1 cellular context compared by ENCODE assay signal in the genomic region with DNA sequence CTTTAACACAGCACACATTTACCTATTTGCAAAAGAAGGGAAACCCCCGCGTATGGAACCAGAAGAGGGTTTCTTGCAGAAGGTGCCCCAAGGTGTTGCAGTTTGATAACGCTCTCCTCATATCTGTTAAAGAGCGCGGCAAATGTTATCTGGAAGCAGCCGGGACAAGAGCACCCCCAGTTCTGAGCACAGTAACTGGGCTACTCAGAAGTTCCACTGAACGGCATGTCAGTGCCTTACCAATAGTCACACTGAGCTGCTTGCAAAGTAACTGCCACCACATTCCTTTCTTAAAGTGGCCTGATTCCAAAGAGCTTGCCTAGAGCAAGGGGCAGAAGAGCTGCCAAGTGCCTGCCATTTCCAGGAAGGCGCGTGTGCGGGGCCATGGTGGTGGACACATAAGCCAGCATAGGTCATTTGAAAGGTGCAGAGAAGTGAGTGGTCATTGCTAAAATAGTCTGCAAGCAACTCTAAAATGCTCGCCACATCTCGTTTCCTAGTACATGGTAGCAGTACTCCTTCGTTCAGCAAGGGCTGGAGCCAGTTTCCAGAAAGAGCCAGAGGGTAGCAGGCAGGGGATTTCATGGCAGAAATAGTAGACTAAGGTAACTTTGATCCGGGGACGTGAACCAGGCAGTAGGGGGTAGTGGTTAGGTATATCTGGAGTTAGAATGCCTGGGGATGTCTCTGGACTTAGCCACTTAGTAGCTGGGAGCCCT.
TF ChIP-seq lines count a peak whose summit lies in the region.

No MANE protein-coding gene starts in this region.

TF ChIP-seq in A549, 52 proteins besides CTCF, POLR2A, EP300 and RAD21 (continued from another document):
- no peak for TF ChIP-seq PBX3 (IDR thresholded peaks at IDR 0.05)
- TF ChIP-seq HEYL (CRISPR knock-in tag; IDR thresholded peaks at IDR 0.05): no peak
- TF ChIP-seq FOSL2 (IDR thresholded peaks at IDR 0.05): no peak
- TF ChIP-seq FOSL2 (CRISPR knock-in tag; IDR thresholded peaks at IDR 0.05): no peak
- TF ChIP-seq ESRRA (IDR thresholded peaks at IDR 0.05; ENCODE audit: borderline replicate concordance, low read length): no peak
- TF ChIP-seq NPAS2 (CRISPR knock-in tag; IDR thresholded peaks at IDR 0.05; ENCODE audit: borderline replicate concordance): no peak
- TF ChIP-seq ZSCAN20 (CRISPR knock-in tag; IDR thresholded peaks at IDR 0.05): no peak
- TF ChIP-seq HDAC2 (IDR thresholded peaks at IDR 0.05): no peak
- TF ChIP-seq ZNF302 (CRISPR knock-in tag; IDR thresholded peaks at IDR 0.05): no peak
- TF ChIP-seq EHF (CRISPR knock-in tag; IDR thresholded peaks at IDR 0.05): no peak
- TF ChIP-seq, protein P1, sequence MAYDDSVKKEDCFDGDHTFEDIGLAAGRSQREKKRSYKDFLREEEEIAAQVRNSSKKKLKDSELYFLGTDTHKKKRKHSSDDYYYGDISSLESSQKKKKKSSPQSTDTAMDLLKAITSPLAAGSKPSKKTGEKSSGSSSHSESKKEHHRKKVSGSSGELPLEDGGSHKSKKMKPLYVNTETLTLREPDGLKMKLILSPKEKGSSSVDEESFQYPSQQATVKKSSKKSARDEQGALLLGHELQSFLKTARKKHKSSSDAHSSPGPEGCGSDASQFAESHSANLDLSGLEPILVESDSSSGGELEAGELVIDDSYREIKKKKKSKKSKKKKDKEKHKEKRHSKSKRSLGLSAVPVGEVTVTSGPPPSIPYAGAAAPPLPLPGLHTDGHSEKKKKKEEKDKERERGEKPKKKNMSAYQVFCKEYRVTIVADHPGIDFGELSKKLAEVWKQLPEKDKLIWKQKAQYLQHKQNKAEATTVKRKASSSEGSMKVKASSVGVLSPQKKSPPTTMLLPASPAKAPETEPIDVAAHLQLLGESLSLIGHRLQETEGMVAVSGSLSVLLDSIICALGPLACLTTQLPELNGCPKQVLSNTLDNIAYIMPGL (CRISPR knock-in tag; IDR thresholded peaks at IDR 0.05; ENCODE audit: borderline replicate concordance): no peak
- TF ChIP-seq BHLHE40 (IDR thresholded peaks at IDR 0.05; ENCODE audit: low read depth, low read length): no peak
- TF ChIP-seq SREBF2 (IDR thresholded peaks at IDR 0.05): no peak
- TF ChIP-seq MYC (IDR thresholded peaks at IDR 0.05; ENCODE audit: borderline replicate concordance, low read length): no peak
- TF ChIP-seq E2F6 (IDR thresholded peaks at IDR 0.05; ENCODE audit: borderline replicate concordance, low read depth): no peak
- TF ChIP-seq EHMT2 (IDR thresholded peaks at IDR 0.05; ENCODE audit: low read depth): no peak
- TF ChIP-seq HOXA7 (CRISPR knock-in tag; IDR thresholded peaks at IDR 0.05): no peak
TF ChIP-seq in A549: peak in this region for 0.
